In the genomic region with DNA sequence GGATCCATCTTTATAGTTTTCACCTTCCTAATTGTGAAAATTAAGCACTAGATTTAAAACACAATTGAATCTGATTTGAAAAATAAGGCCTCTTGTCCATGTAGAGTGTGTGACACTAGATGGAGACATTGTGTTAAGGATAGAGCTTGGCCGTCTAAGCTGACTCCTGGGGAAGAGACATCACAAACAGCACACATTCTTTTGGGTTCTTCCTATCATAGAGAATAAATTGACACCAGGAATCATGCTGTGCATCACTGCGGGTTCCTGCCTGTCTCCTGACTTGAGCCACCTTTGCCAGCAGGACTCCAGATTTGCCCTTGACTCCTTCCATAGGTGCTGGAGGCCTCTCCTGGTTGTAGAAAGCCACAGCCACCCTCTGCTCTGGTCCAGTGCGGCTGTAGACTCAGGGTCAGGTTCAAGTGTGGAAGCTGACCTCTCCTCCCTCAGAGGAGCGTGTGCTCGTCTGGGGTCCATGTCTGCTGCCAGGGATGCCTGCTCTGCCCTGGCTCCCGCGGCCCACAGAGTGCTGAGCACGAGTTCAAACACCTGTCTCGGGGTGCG, we compare ENCODE assay signal across 8 cellular contexts. TPM values are rescaled to one million over a fixed set of nuclear protein-coding genes. Genes with fewer than 3 reads are reported as not detected.
DNase-seq lines count a peak whose midpoint lies in the region; ATAC-seq and TF ChIP-seq lines count a peak whose summit lies in the region.

No MANE protein-coding gene starts in this region.

- H3K4me3 Mint-ChIP-seq in osteocyte (ENCODE audit: unreplicated experiment) = no peak overlapping the region

- H3K27ac ChIP-seq in VCaP = peak overlapping the region; percentile 22; the same call in 1 of the 2 replicates

- no peaks in the 10 kb centered on the region for H3K36me3 Mint-ChIP-seq in osteocyte (ENCODE audit: unreplicated experiment)

- peak; percentile 60 for DNase-seq in CMK (ENCODE audit: low read depth)
- DNase-seq in NCI-H226 = peak; percentile 77
- DNase-seq in foreskin melanocyte = peak; percentile 61
- no peak for DNase-seq in osteocyte (ENCODE audit: extremely low spot score, unreplicated experiment)

- H3K4me1 Mint-ChIP-seq in osteocyte (ENCODE audit: unreplicated experiment) = peaks cover 39% of the 10 kb centered on the region

- H3K27ac Mint-ChIP-seq in osteocyte (ENCODE audit: unreplicated experiment) = no peak overlapping the region

- peak; percentile 85 for TF ChIP-seq CTCF in VCaP (conservative IDR thresholded peaks at IDR 0.05)
- TF ChIP-seq CTCF in osteocyte (IDR thresholded peaks at IDR 0.05) = peak; percentile 87

- peak; percentile 74 for ATAC-seq in GM18870 (IDR thresholded peaks at IDR 0.05; ENCODE audit: unreplicated experiment)
- peak; percentile 78 for ATAC-seq in HG03432 (IDR thresholded peaks at IDR 0.05; ENCODE audit: unreplicated experiment)
- ATAC-seq in HG03025 (IDR thresholded peaks at IDR 0.05; ENCODE audit: low FRiP score, unreplicated experiment) = no peak

- no peaks in the 10 kb centered on the region for H3K27me3 Mint-ChIP-seq in osteocyte (ENCODE audit: unreplicated experiment)

- H3K9me3 Mint-ChIP-seq in osteocyte (ENCODE audit: unreplicated experiment) = no peaks in the 10 kb centered on the region

RNA-seq across cellular contexts. Expression of gene ROPN1L, which starts 11.2 kb away (rescaled TPM):
- not detected in 2 replicates for total RNA-seq in osteocyte
